In genomic region chr17:4230142-4230541, GRCh38 we compare ENCODE assay signal across 10 cellular contexts. TPM values are rescaled to one million over a fixed set of nuclear protein-coding genes. Genes with fewer than 3 reads are reported as not detected.
DNase-seq lines count a peak whose midpoint lies in the region; ATAC-seq and TF ChIP-seq lines count a peak whose summit lies in the region.
"Had no signal": no experiment of that assay in that cellular context is flagged by ENCODE, and none has a peak within 500 bp of the region (broad histone marks: within the 10 kb centered on the region; RNA-seq: fewer than 3 reads in every experiment).

No MANE protein-coding gene starts in this region.

- no peaks in the 10 kb centered on the region for H3K36me3 ChIP-seq in breast epithelium

- no peaks in the 10 kb centered on the region for H3K27me3 ChIP-seq in breast epithelium

- TF ChIP-seq CTCF in breast epithelium (IDR thresholded peaks at IDR 0.05), result no peak

- peaks cover 0 to 6% of the 10 kb centered on the region in 2 donors for H3K36me3 Mint-ChIP-seq in activated naive CD4-positive, alpha-beta T cell treated with anti-CD3 and anti-CD28 coated beads, Interleukin-2, amount 50 U/mL, for 72 hours

- peak overlapping the region in 1 of 3 donors; percentile 43 for H3K4me3 ChIP-seq in breast epithelium

- DNase-seq in HS-27A (ENCODE audit: low read depth) (peak; percentile 58), breast epithelium (ENCODE audit: low spot score in 2 of 2) (peak in 1 of 2 donors; percentile 82), kidney glomerular epithelial cell (lab: John Stamatoyannopoulos, UW) (peak; percentile 77)
- DNase-seq in activated naive CD4-positive, alpha-beta T cell treated with anti-CD3 and anti-CD28 coated beads, Interleukin-2, amount 50 U/mL, for 72 hours (ENCODE audit: low spot score in 2 of 2), result no peak
- DNase-seq: activated CD4-positive, alpha-beta memory T cell treated with anti-CD3 and anti-CD28 coated beads for 36 hours had no signal

- H3K9me3 Mint-ChIP-seq in activated naive CD4-positive, alpha-beta T cell treated with anti-CD3 and anti-CD28 coated beads, Interleukin-2, amount 50 U/mL, for 72 hours, result no peaks in the 10 kb centered on the region
- H3K9me3 Mint-ChIP-seq: activated CD4-positive, alpha-beta memory T cell treated with anti-CD3 and anti-CD28 coated beads for 36 hours had no signal

- no peak for TF ChIP-seq POLR2A in breast epithelium (IDR thresholded peaks at IDR 0.05)

- no peak for ATAC-seq in activated naive CD4-positive, alpha-beta T cell treated with anti-CD3 and anti-CD28 coated beads, Interleukin-2, amount 50 U/mL, for 72 hours
- ATAC-seq in HG03135 (IDR thresholded peaks at IDR 0.05; ENCODE audit: unreplicated experiment), result no peak
- ATAC-seq in GM21717 (IDR thresholded peaks at IDR 0.05; ENCODE audit: unreplicated experiment), result no peak
- no peak for ATAC-seq in GM21360 (IDR thresholded peaks at IDR 0.05; ENCODE audit: unreplicated experiment)

- intact Hi-C loops in breast epithelium (cut with DNase I; ENCODE audit: low total_unique reads), result no loop called here

- no peaks in the 10 kb centered on the region for H3K9me3 ChIP-seq in breast epithelium

- no peak overlapping the region for H3K27ac Mint-ChIP-seq in activated naive CD4-positive, alpha-beta T cell treated with anti-CD3 and anti-CD28 coated beads, Interleukin-2, amount 50 U/mL, for 72 hours
- H3K27ac Mint-ChIP-seq: activated CD4-positive, alpha-beta memory T cell treated with anti-CD3 and anti-CD28 coated beads for 36 hours had no signal

- H3K4me1 ChIP-seq in breast epithelium, result peaks cover 8 to 9% of the 10 kb centered on the region in 2 donors
- H3K4me1 ChIP-seq: parathyroid adenoma had no signal

- H3K27ac ChIP-seq in breast epithelium (peak overlapping the region; percentile 83 to 88), temporal lobe (ENCODE audit: low read depth, low read length) (peak overlapping the region; percentile 88)
- H3K27ac ChIP-seq: parathyroid adenoma had no signal

RNA-seq across cellular contexts. Expression of gene ANKFY1, which starts 33.6 kb away (rescaled TPM):
- 10 to 100 TPM; 36.3 to 44.2 (median 42.1) TPM for total RNA-seq in breast epithelium
- total RNA-seq in temporal lobe, result 45.5 TPM
- 10 to 100 TPM; 52.8 to 54.0 TPM for total RNA-seq in activated naive CD4-positive, alpha-beta T cell treated with anti-CD3 and anti-CD28 coated beads, Interleukin-2, amount 50 U/mL, for 72 hours

Comparison
In these comparisons a context has a peak if more than half of its experiments do, and no peak if none do; other contexts are left out.
1. DNase-seq: peak in HS-27A (single experiment) and kidney glomerular epithelial cell (single experiment); none in activated naive CD4-positive, alpha-beta T cell treated with anti-CD3 and anti-CD28 coated beads, Interleukin-2, amount 50 U/mL, for 72 hours (0 of 2).